ENCODE assay signal across 8 cellular contexts in genomic region chr19:1261863-1262686, GRCh38. TPM values are rescaled to one million over a fixed set of nuclear protein-coding genes. Genes with fewer than 3 reads are reported as not detected.
DNase-seq lines count a peak whose midpoint lies in the region; ATAC-seq, FAIRE-seq and TF ChIP-seq lines count a peak whose summit lies in the region.

No MANE protein-coding gene starts in this region.

- BruUV-seq in OCI-LY7 (replicated peaks; lab: Mats Ljungman, UMichigan), result no TSS peak

- H3K4me3 ChIP-seq in OCI-LY7 (ENCODE audit: low read depth, low read length, poor library complexity, severe bottlenecking) (peak overlapping the region; percentile 78), thyroid gland (replicated peaks in 1 of 3) (peak overlapping the region in 1 of 3 donors; percentile 71)

- POLR2A ChIA-PET in OCI-LY7 (lab: Charles Lee), result interaction anchor here (0.6 to 1.0 kb wide), 3 partner anchors 19 to 680 kb away, joined by 3 to 4 read pairs (median 3); no protein-coding TSS in a partner anchor

- no peak overlapping the region for H2AFZ ChIP-seq in OCI-LY7 (ENCODE audit: low read length)

- ATAC-seq in HG03108 (IDR thresholded peaks at IDR 0.05; ENCODE audit: unreplicated experiment) (no peak), GM18858 (IDR thresholded peaks at IDR 0.05; ENCODE audit: unreplicated experiment) (no peak)

- peaks cover 75% of the 10 kb centered on the region for H3K4me1 Mint-ChIP-seq in chondrocyte (ENCODE audit: low read depth)

- H3K27ac ChIP-seq in OCI-LY7 (ENCODE audit: low read depth, low read length, poor library complexity, severe bottlenecking) (peak overlapping the region; percentile 93), thyroid gland (peak overlapping the region; percentile 95 to 97 (median 96))

- peaks cover 27% of the 10 kb centered on the region; the same call in 1 of the 2 replicates for H3K79me2 ChIP-seq in OCI-LY7 (ENCODE audit: insufficient read depth, low read depth, low read length)

- peaks cover 80% of the 10 kb centered on the region for H3K4me1 ChIP-seq in OCI-LY7 (ENCODE audit: insufficient read depth, low read length, poor library complexity, severe bottlenecking)
- H3K4me1 ChIP-seq in thyroid gland, result peaks cover 49 to 87% of the 10 kb centered on the region in 2 donors

- H3K4me3 Mint-ChIP-seq in chondrocyte (ENCODE audit: unreplicated experiment), result peak overlapping the region; percentile 69

- H3K36me3 ChIP-seq in OCI-LY7 (ENCODE audit: insufficient read depth, low read length) (peaks cover 18% of the 10 kb centered on the region), thyroid gland (peaks cover 8 to 18% of the 10 kb centered on the region in 2 donors)

- H3K27me3 ChIP-seq in thyroid gland, result no peaks in the 10 kb centered on the region

- H3K36me3 Mint-ChIP-seq in chondrocyte (ENCODE audit: low read depth), result peaks cover 6% of the 10 kb centered on the region

- H4K20me1 ChIP-seq in OCI-LY7 (ENCODE audit: insufficient read depth, low read length), result no peaks in the 10 kb centered on the region

- no peak for DNase-seq in GM12892 (ENCODE audit: insufficient read length)
- DNase-seq in OCI-LY7 (ENCODE audit: low spot score), result no peak
- DNase-seq in chondrocyte (ENCODE audit: low spot score), result no peak
- DNase-seq in medulla oblongata (ENCODE audit: extremely low spot score), result peak; percentile 74
- peak; percentile 94 to 96 for DNase-seq in thyroid gland
- no peak for DNase-seq in activated CD4-positive, alpha-beta T cell treated with anti-CD3 and anti-CD28 coated beads, Interleukin-2, amount 50 U/mL, for 1 hour

- no peaks in the 10 kb centered on the region for H3K27me3 Mint-ChIP-seq in chondrocyte (ENCODE audit: low read depth)

- CTCF ChIA-PET in OCI-LY7 (lab: Charles Lee; ENCODE audit: unreplicated experiment), result interaction anchor here (1.2 kb wide), 1 partner anchor 9 kb away, joined by 5 read pairs; no protein-coding TSS in a partner anchor

- TF ChIP-seq CTCF in OCI-LY7 (conservative IDR thresholded peaks at IDR 0.05; ENCODE audit: low read length), result no peak
- no peak for TF ChIP-seq CTCF in chondrocyte (IDR thresholded peaks at IDR 0.05)
- TF ChIP-seq CTCF in thyroid gland (IDR thresholded peaks at IDR 0.05), result no peak

- no peaks in the 10 kb centered on the region for H3K9me3 Mint-ChIP-seq in chondrocyte (ENCODE audit: low read depth)

- WGBS in thyroid gland, 2 donors, result 6 to 19% methylated on average over 11 to 22 of the region's 28 CpGs

- no peaks in the 10 kb centered on the region for H3K9me2 ChIP-seq in OCI-LY7 (ENCODE audit: insufficient read depth, low read length)

- TF ChIP-seq POLR2A in GM12892 (IDR thresholded peaks at IDR 0.05; ENCODE audit: low read depth, low read length), result no peak
- TF ChIP-seq POLR2A in thyroid gland (IDR thresholded peaks at IDR 0.05), result peak in 1 of 2 donors; percentile 77

- H3K27ac Mint-ChIP-seq in chondrocyte (ENCODE audit: unreplicated experiment), result peak overlapping the region; percentile 88

- peak overlapping the region; percentile 83 for H3K4me2 ChIP-seq in OCI-LY7 (ENCODE audit: low read length)

- intact Hi-C loops in OCI-LY7 (cut with micrococcal nuclease; ENCODE audit: unreplicated experiment) (loop anchor here (1.0 to 10.0 kb wide), 2 partner anchors 9 to 237 kb away; partner anchors contain the start of genes CNN2, RNU6-2 and TMEM259), thyroid gland (cut with DNase I) (no loop called here)

- H3K9me3 ChIP-seq in OCI-LY7 (ENCODE audit: low read length) (no peaks in the 10 kb centered on the region), thyroid gland (no peaks in the 10 kb centered on the region)

- peak; percentile 70 for FAIRE-seq in GM12892 (lab: Jason Lieb, UNC)

RNA-seq across cellular contexts. Expression of gene CIRBP, which starts 7.1 kb away (rescaled TPM):
- polyA plus RNA-seq in GM12892 (2012; ENCODE audit: missing spikeins), result 276 TPM
- 278 and 287 TPM in 2 replicates for total RNA-seq in OCI-LY7 (2014; rRNA removed; shearing (Covaris generic))
- total RNA-seq in OCI-LY7 (2022) (309 and 321 TPM in 2 replicates), chondrocyte (295 to 320 TPM (median 303 TPM) in 3 replicates), thyroid gland (1,000 to 10,000 TPM in 2 of 4 donors, 100 to 1,000 TPM in 2; 679 to 1,194 (median 893) TPM)

RNA-seq across cellular contexts. Expression of gene FAM174C, which starts 13.3 kb away (rescaled TPM):
- polyA plus RNA-seq in GM12892 (2012; ENCODE audit: missing spikeins), result 20.2 TPM
- 52.6 and 53.2 TPM in 2 replicates for total RNA-seq in OCI-LY7 (2014; rRNA removed; shearing (Covaris generic))
- 79.8 and 81.5 TPM in 2 replicates for total RNA-seq in OCI-LY7 (2022)
- total RNA-seq in chondrocyte, result 32.7 to 41.3 TPM (median 36.1 TPM) in 3 replicates
- 100 to 1,000 TPM in 1 of 4 donors, 10 to 100 TPM in 3; 50.8 to 114 (median 64.6) TPM for total RNA-seq in thyroid gland

RNA-seq across cellular contexts. Expression of gene MIDN, which starts 13.7 kb away (rescaled TPM):
- 8.9 TPM for polyA plus RNA-seq in GM12892 (2012; ENCODE audit: missing spikeins)
- total RNA-seq in OCI-LY7 (2014; rRNA removed; shearing (Covaris generic)), result 11.7 and 20.3 TPM in 2 replicates
- total RNA-seq in OCI-LY7 (2022) (70.9 and 75.8 TPM in 2 replicates), chondrocyte (64.5 to 75.3 TPM (median 68.3 TPM) in 3 replicates), thyroid gland (10 to 100 TPM; 16.2 to 89.2 (median 17.9) TPM)

RNA-seq across cellular contexts. Expression of gene ATP5F1D, which starts 20.5 kb away (rescaled TPM):
- polyA plus RNA-seq in GM12892 (2012; ENCODE audit: missing spikeins), result 63.3 TPM
- total RNA-seq in OCI-LY7 (2014; rRNA removed; shearing (Covaris generic)), result 51.8 and 82.1 TPM in 2 replicates
- 207 and 266 TPM in 2 replicates for total RNA-seq in OCI-LY7 (2022)
- 110 to 125 TPM (median 122 TPM) in 3 replicates for total RNA-seq in chondrocyte
- 100 to 1,000 TPM in 1 of 4 donors, 10 to 100 TPM in 3; 39.2 to 182 (median 83.0) TPM for total RNA-seq in thyroid gland

RNA-seq across cellular contexts. Expression of gene EFNA2, which starts 23.6 kb away (rescaled TPM):
- polyA plus RNA-seq in GM12892 (2012; ENCODE audit: missing spikeins), result not detected
- not detected in 2 replicates for total RNA-seq in OCI-LY7 (2014; rRNA removed; shearing (Covaris generic))
- not detected in 2 replicates for total RNA-seq in OCI-LY7 (2022)
- 7.0 to 7.9 TPM (median 7.2 TPM) in 3 replicates for total RNA-seq in chondrocyte
- total RNA-seq in thyroid gland, result not detected

Comparison
In these comparisons a context has a peak if more than half of its experiments do, and no peak if none do; other contexts are left out.
1. DNase-seq: peak in medulla oblongata (single experiment) and thyroid gland (2 of 2); none in GM12892 (single experiment), OCI-LY7 (single experiment), chondrocyte (single experiment) and activated CD4-positive, alpha-beta T cell treated with anti-CD3 and anti-CD28 coated beads, Interleukin-2, amount 50 U/mL, for 1 hour (single experiment).